In the genomic region with DNA sequence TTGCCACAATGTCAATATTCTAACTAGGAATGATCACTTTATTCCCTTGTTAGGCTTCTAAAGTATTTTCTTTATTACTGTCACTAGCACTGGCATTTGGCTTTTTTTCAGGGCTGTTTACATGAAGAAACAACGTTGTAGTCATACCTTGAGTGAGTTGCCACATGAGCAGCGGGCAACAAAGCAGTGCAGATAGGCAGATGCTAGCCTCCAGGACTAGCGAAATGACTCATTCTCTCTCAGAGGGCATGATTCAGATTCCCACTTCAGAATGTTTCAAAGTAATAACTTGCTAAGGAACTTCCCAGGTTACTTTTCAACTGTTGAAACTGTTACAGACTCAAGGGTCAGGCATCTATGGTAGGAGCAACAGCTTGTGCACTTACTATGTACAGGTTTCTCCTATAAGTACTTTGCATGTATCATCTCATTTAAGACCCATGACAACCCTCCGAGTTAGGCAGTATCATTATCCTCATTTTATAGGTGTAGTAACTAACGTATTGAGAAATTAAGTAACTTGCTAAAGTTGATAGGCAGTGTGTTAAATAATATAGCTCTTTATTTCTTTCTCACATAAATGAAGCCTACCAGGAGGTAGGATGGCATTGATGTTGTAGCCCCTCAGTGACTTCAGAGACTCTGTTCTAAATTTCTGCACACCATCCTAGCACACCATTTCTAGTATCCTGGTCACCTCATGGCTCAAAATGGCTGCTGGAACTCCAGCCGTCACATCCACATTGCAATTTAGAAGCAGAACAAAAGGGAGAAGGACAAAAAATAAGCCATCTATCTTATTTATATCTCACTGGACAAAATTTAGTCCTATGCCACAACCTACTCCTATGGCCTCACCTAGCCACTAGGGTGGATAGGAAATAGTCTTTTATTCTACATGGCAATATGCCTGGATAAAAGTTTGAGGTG, we compare ENCODE assay signal across 9 cellular contexts.
DNase-seq lines count a peak whose midpoint lies in the region; FAIRE-seq and TF ChIP-seq lines count a peak whose summit lies in the region.
"Had no signal": no experiment of that assay in that cellular context is flagged by ENCODE, and none has a peak within 500 bp of the region (broad histone marks: within the 10 kb centered on the region; RNA-seq: fewer than 3 reads in every experiment).

No MANE protein-coding gene starts in this region.

- no peak overlapping the region for H3K4me2 ChIP-seq in astrocyte (ENCODE audit: low read length)

- no peak for TF ChIP-seq POLR2A in GM12892 (IDR thresholded peaks at IDR 0.05; ENCODE audit: low read depth, low read length)

- peaks cover 10% of the 10 kb centered on the region for H3K4me1 Mint-ChIP-seq in astrocyte (ENCODE audit: low read depth, unreplicated experiment)

- H3K4me3 ChIP-seq in astrocyte (ENCODE audit: insufficient read depth, low read depth, low read length): no peak overlapping the region

- no peaks in the 10 kb centered on the region for H3K9me3 ChIP-seq in astrocyte (ENCODE audit: insufficient read depth, low read depth, low read length)

- H3K27me3 Mint-ChIP-seq in astrocyte (ENCODE audit: low read depth, unreplicated experiment): peaks cover 5% of the 10 kb centered on the region

- H3K27ac ChIP-seq in astrocyte (ENCODE audit: low read depth, low read length): no peak overlapping the region

- no peak for FAIRE-seq in astrocyte (lab: Jason Lieb, UNC)
- FAIRE-seq in GM12892 (lab: Jason Lieb, UNC): no peak
- FAIRE-seq: islet of Langerhans had no signal

- H3K4me3 Mint-ChIP-seq in astrocyte (ENCODE audit: unreplicated experiment): no peak overlapping the region

- no peak for TF ChIP-seq CTCF in astrocyte (IDR thresholded peaks at IDR 0.05; ENCODE audit: insufficient read depth, low read depth, low read length)

- no peaks in the 10 kb centered on the region for H4K20me1 ChIP-seq in astrocyte (ENCODE audit: insufficient read depth, low read length)

- no peak overlapping the region for H2AFZ ChIP-seq in astrocyte (ENCODE audit: low read depth, low read length)

- no peaks in the 10 kb centered on the region for H3K79me2 ChIP-seq in astrocyte (ENCODE audit: insufficient read depth, low read length)

- DNase-seq in activated CD4-positive, alpha-beta T cell treated with anti-CD3 and anti-CD28 coated beads for 4 hours: peak; percentile 49 to 50
- no peak for DNase-seq in activated CD4-positive, alpha-beta T cell treated with anti-CD3 and anti-CD28 coated beads, Interleukin-2, amount 50 U/mL, for 1 hour
- DNase-seq in HT1080 (ENCODE audit: low read depth) (peak; percentile 81), astrocyte (ENCODE audit: low read depth) (peak; percentile 63), GM12892 (ENCODE audit: insufficient read length) (no peak), Kasumi-1 (lab: John Stamatoyannopoulos, UW) (no peak), HT-29 (ENCODE audit: low spot score) (no peak)
- DNase-seq in stimulated activated CD8-positive, alpha-beta memory T cell treated with anti-CD3 and anti-CD28 coated beads, Interleukin-7, amount 100 ng/mL, for 48 hours (ENCODE audit: extremely low read depth in 1 of 2, low read depth in 1 of 2): peak; percentile 22 to 76

- H3K27ac Mint-ChIP-seq in astrocyte (ENCODE audit: unreplicated experiment): peak overlapping the region; percentile 43

- peaks cover 8% of the 10 kb centered on the region for H3K4me1 ChIP-seq in astrocyte (ENCODE audit: insufficient read depth, low read length)

- peaks cover 4% of the 10 kb centered on the region for H3K9me3 Mint-ChIP-seq in astrocyte (ENCODE audit: unreplicated experiment)

- no peaks in the 10 kb centered on the region for H3K36me3 Mint-ChIP-seq in astrocyte (ENCODE audit: low read depth, unreplicated experiment)

- no peaks in the 10 kb centered on the region for H3K36me3 ChIP-seq in astrocyte (ENCODE audit: insufficient read depth, low read length)

- no peak overlapping the region for H3K9ac ChIP-seq in astrocyte (ENCODE audit: low read length)

- peaks cover under 1% of the 10 kb centered on the region for H3K27me3 ChIP-seq in astrocyte (ENCODE audit: insufficient read depth, low read length)

Comparison
In these comparisons a context has a peak if more than half of its experiments do, and no peak if none do; other contexts are left out.
1. DNase-seq: peak in activated CD4-positive, alpha-beta T cell treated with anti-CD3 and anti-CD28 coated beads for 4 hours (2 of 2), HT1080 (single experiment), astrocyte (single experiment) and stimulated activated CD8-positive, alpha-beta memory T cell treated with anti-CD3 and anti-CD28 coated beads, Interleukin-7, amount 100 ng/mL, for 48 hours (2 of 2); none in activated CD4-positive, alpha-beta T cell treated with anti-CD3 and anti-CD28 coated beads, Interleukin-2, amount 50 U/mL, for 1 hour (single experiment), GM12892 (single experiment), Kasumi-1 (0 of 2) and HT-29 (single experiment).